In the genomic region with DNA sequence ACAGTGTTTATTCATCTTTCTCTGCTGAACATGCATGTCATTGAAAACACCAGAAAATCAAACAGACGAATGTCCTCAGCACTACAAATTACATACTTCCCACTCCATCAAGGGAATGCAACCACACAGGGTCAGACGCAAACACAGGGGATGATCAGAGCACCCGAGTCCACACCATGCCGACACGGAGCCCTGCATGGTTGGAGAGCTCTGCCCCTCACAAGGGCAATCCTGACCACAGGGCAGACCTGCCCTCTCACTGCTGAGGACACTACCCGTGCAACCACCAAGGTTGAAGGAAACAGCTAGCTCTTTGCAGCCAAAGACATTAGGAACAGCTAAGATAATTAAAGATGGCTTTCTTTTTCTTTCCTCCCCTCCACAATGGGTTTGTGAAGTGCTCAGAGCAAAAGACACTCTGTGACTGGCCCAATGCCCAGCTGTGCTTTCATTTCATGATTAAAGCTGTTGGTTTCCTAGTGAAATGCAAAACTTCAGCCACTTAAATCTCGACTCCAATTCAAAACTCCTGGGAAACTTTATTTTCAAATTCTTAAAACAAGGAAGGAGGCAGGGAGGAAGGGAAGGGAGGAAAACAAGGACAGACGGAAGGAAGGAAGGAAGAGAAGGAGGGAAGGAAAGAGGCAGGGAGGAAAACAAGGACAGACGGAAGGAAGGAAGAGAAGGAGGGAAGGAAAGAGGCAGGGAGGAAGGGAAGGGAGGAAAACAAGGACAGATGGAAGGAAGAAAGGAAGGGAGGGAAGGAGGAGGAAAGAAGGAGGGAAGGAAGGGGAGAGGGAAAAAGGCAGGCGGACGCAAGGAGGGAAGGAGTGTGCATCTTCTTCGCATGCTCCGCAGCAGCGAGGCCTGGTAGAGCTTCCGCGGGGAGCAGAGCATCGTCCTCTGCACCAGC, we compare ENCODE assay signal across 14 cellular contexts.
DNase-seq lines count a peak whose midpoint lies in the region; ATAC-seq, FAIRE-seq and TF ChIP-seq lines count a peak whose summit lies in the region.
"Had no signal": no experiment of that assay in that cellular context is flagged by ENCODE, and none has a peak within 500 bp of the region (broad histone marks: within the 10 kb centered on the region; RNA-seq: fewer than 3 reads in every experiment).

No MANE protein-coding gene starts in this region.

- H3K9me3 ChIP-seq in thyroid gland (no peaks in the 10 kb centered on the region), small intestine (ENCODE audit: control insufficient read depth, low read depth) (no peaks in the 10 kb centered on the region)

- H3K27me3 ChIP-seq in thyroid gland (no peaks in the 10 kb centered on the region), small intestine (ENCODE audit: control insufficient read depth in 2 of 2, insufficient read depth in 2 of 2, low read length in 2 of 2) (no peaks in the 10 kb centered on the region)

- H3K4me3 ChIP-seq in thyroid gland (replicated peaks in 1 of 3) (no peak overlapping the region), small intestine (ENCODE audit: low read depth in 1 of 2, low read length in 2 of 2) (no peak overlapping the region)

- WGBS in thyroid gland, 2 donors, result 72 to 75% methylated on average over 17 of the region's 17 CpGs
- WGBS in small intestine, 3 donors, result 80 to 92% (median 89%) methylated on average over 17 of the region's 17 CpGs

- H3K36me3 ChIP-seq in thyroid gland, result peaks cover 0 to 4% of the 10 kb centered on the region in 2 donors
- peaks cover 0 to 14% of the 10 kb centered on the region in 2 donors for H3K36me3 ChIP-seq in small intestine (ENCODE audit: control insufficient read depth in 2 of 2, insufficient read depth in 2 of 2, low read length in 2 of 2)

- no peak for TF ChIP-seq POLR2A in thyroid gland (IDR thresholded peaks at IDR 0.05)

- no peak for FAIRE-seq in small intestine (lab: Jason Lieb, UNC)
- FAIRE-seq: GM12891 had no signal

- H3K27ac ChIP-seq in caudate nucleus (ENCODE audit: low read depth, low read length), result peak overlapping the region; percentile 53
- no peak overlapping the region for H3K27ac ChIP-seq in thyroid gland
- no peak overlapping the region for H3K27ac ChIP-seq in small intestine (ENCODE audit: low read depth in 1 of 2, low read length in 1 of 2)

- ATAC-seq in left cardiac atrium, result no peak
- ATAC-seq: HCT116, Panc1 had no signal

- peak; percentile 53 for DNase-seq in cardiac septum (ENCODE audit: low spot score)
- DNase-seq in left cardiac atrium, result no peak
- peak in 14 of 61 donors; percentile 11 to 82 (median 31) for DNase-seq in caudate nucleus (lab: John Stamatoyannopoulos, UW)
- peak; percentile 89 for DNase-seq in medulla oblongata (ENCODE audit: extremely low spot score)
- DNase-seq in thyroid gland, result peak; percentile 74 to 76
- DNase-seq in small intestine, result no peak
- no peak for DNase-seq in SHP77 (lab: John Stamatoyannopoulos, UW)
- DNase-seq in epidermal melanocyte (ENCODE audit: insufficient read length, low spot score), result no peak
- DNase-seq: activated CD4-positive, alpha-beta memory T cell treated with anti-CD3 and anti-CD28 coated beads for 36 hours; NCI-H345; stimulated activated CD8-positive, alpha-beta memory T cell treated with anti-CD3 and anti-CD28 coated beads, Interleukin-4, amount 100 ng/mL, for 48 hours had no signal

- H3K4me1 ChIP-seq in thyroid gland (peaks cover 0 to 7% of the 10 kb centered on the region in 2 donors), small intestine (ENCODE audit: control insufficient read depth in 2 of 2, insufficient read depth in 1 of 2, low read depth in 1 of 2, low read length in 1 of 2) (no peaks in the 10 kb centered on the region)

- intact Hi-C loops in cardiac septum (cut with DNase I) (no loop called here), left cardiac atrium (cut with DNase I) (no loop called here), thyroid gland (cut with DNase I) (no loop called here)

- TF ChIP-seq CTCF in thyroid gland (IDR thresholded peaks at IDR 0.05), result no peak

Comparison
In these comparisons a context has a peak if more than half of its experiments do, and no peak if none do; other contexts are left out.
1. DNase-seq: peak in cardiac septum (single experiment), medulla oblongata (single experiment) and thyroid gland (2 of 2); none in left cardiac atrium (single experiment), small intestine (single experiment), SHP77 (0 of 2) and epidermal melanocyte (single experiment).